27 cellular contexts compared by ENCODE assay signal in the genomic region with DNA sequence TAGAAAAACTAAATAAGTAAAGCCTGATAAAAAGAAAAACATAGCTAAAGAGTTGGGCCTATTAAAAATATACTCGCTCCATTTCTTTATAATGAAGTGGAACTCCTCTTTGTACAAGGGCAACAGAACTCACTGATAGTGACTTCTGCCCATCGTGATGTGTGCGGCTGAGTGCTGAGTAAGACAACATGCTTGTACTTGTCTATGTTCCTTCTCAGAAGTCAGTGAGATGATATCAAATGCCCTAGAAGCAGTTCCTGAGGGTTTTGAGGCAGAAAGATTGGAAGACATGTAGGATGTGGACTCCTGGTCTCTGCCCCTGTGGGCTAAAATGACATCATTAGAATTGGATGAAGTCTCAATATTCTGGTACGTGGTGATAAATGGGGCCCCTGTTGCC.
DNase-seq lines count a peak whose midpoint lies in the region; ATAC-seq, FAIRE-seq and TF ChIP-seq lines count a peak whose summit lies in the region.
"Had no signal": no experiment of that assay in that cellular context is flagged by ENCODE, and none has a peak within 500 bp of the region (broad histone marks: within the 10 kb centered on the region; RNA-seq: fewer than 3 reads in every experiment).

No MANE protein-coding gene starts in this region.

- no peaks in the 10 kb centered on the region for H3K27me3 Mint-ChIP-seq in MCF 10A (ENCODE audit: insufficient read depth, unreplicated experiment)

- peak overlapping the region; percentile 97 for H3K27ac Mint-ChIP-seq in MCF 10A (ENCODE audit: low read depth, unreplicated experiment)
- H3K27ac Mint-ChIP-seq: GM23338, H9 had no signal

- no peak for TF ChIP-seq EP300 in suprapubic skin (IDR thresholded peaks at IDR 0.05)

- no TSS peak for BruUV-seq in MCF 10A (replicated peaks; lab: Mats Ljungman, UMichigan)

- in situ Hi-C loops in ACHN (cut with HindIII; ENCODE audit: low pct_ligation_motif_present, low pct_unique_long_range_greater_than_20kb, low sequenced_read_pairs) = no loop called here

- peak; percentile 74 for DNase-seq in MCF 10A (ENCODE audit: unreplicated experiment)
- DNase-seq in breast epithelium (ENCODE audit: low spot score in 2 of 2) = no peak
- peak; percentile 97 for DNase-seq in bronchial epithelial cell (ENCODE audit: low read depth)
- peak; percentile 85 to 95 for DNase-seq in foreskin keratinocyte
- DNase-seq in suprapubic skin (ENCODE audit: low spot score in 2 of 2) = no peak
- DNase-seq in NCI-H128 (lab: John Stamatoyannopoulos, UW; ENCODE audit: unreplicated experiment) = no peak
- DNase-seq in heart right ventricle = no peak
- no peak for DNase-seq in ACHN
- DNase-seq: Calu3, DMS153, DND-41, H9, IMR-90, NCI-H1092, NCI-H1436, NCI-H187, NCI-H2081 treated with DMSO at 0.1 percent for 48 hours, NCI-H2171, NCI-H226, NCI-H510A, NCI-H69, Peyer's patch, SJCRH30 had no signal

- H3K9me3 ChIP-seq in breast epithelium = no peaks in the 10 kb centered on the region
- no peaks in the 10 kb centered on the region for H3K9me3 ChIP-seq in suprapubic skin
- no peaks in the 10 kb centered on the region for H3K9me3 ChIP-seq in heart right ventricle
- H3K9me3 ChIP-seq: Peyer's patch, SJCRH30 had no signal

- ATAC-seq in foreskin keratinocyte = peak; percentile 85
- no peak for ATAC-seq in heart right ventricle
- ATAC-seq: GM23338, SK-N-SH treated with all-trans-retinoic acid at 6 μM for 48 hours had no signal

- FAIRE-seq in bronchial epithelial cell (lab: Jason Lieb, UNC) = peak; percentile 43

- H3K27ac ChIP-seq in breast epithelium = no peak overlapping the region
- peak overlapping the region; percentile 51 for H3K27ac ChIP-seq in foreskin keratinocyte
- H3K27ac ChIP-seq in suprapubic skin = peak overlapping the region; percentile 76
- no peak overlapping the region for H3K27ac ChIP-seq in heart right ventricle
- H3K27ac ChIP-seq: 22Rv1, KMS-11, Peyer's patch, SJCRH30 had no signal

- peaks cover 40% of the 10 kb centered on the region for H3K4me1 Mint-ChIP-seq in MCF 10A (ENCODE audit: insufficient read depth, unreplicated experiment)

- H3K9me3 Mint-ChIP-seq in MCF 10A (ENCODE audit: unreplicated experiment) = no peaks in the 10 kb centered on the region
- H3K9me3 Mint-ChIP-seq: GM23338, H9 had no signal

- H3K4me1 ChIP-seq in breast epithelium = no peaks in the 10 kb centered on the region
- peaks cover 53% of the 10 kb centered on the region for H3K4me1 ChIP-seq in foreskin keratinocyte
- H3K4me1 ChIP-seq in suprapubic skin = peaks cover 25% of the 10 kb centered on the region
- peaks cover 0 to 2% (median 0%) of the 10 kb centered on the region in 9 donors for H3K4me1 ChIP-seq in heart right ventricle
- H3K4me1 ChIP-seq: Peyer's patch had no signal

- no peak for TF ChIP-seq CTCF in MCF 10A (IDR thresholded peaks at IDR 0.05; ENCODE audit: unreplicated experiment)
- no peak for TF ChIP-seq CTCF in breast epithelium (IDR thresholded peaks at IDR 0.05)
- no peak for TF ChIP-seq CTCF in bronchial epithelial cell (IDR thresholded peaks at IDR 0.05; ENCODE audit: insufficient read depth, low read length, severe bottlenecking)
- no peak for TF ChIP-seq CTCF in foreskin keratinocyte (conservative IDR thresholded peaks at IDR 0.05)
- TF ChIP-seq CTCF in suprapubic skin (IDR thresholded peaks at IDR 0.05) = no peak
- no peak for TF ChIP-seq CTCF in heart right ventricle (IDR thresholded peaks at IDR 0.05)

- TF ChIP-seq POLR2A in breast epithelium (IDR thresholded peaks at IDR 0.05) (no peak), suprapubic skin (IDR thresholded peaks at IDR 0.05) (no peak)

- POLR2A ChIA-PET in MCF 10A (lab: Yijun Ruan, JAX) = interaction anchor here (0.5 to 1.5 kb wide), 9 partner anchors 10 to 707 kb away, joined by 3 to 8 read pairs (median 4); partner anchors contain the start of genes UGT1A5 and USP40

- CTCF ChIA-PET in MCF 10A (lab: Yijun Ruan, JAX) = interaction anchor here (0.8 to 0.9 kb wide), 2 partner anchors 72 to 441 kb away, joined by 3 to 4 read pairs; no protein-coding TSS in a partner anchor

- H3K27me3 ChIP-seq in breast epithelium (no peaks in the 10 kb centered on the region), bronchial epithelial cell (ENCODE audit: control insufficient read depth, insufficient read depth, low read length) (no peaks in the 10 kb centered on the region), foreskin keratinocyte (no peaks in the 10 kb centered on the region), suprapubic skin (no peaks in the 10 kb centered on the region), heart right ventricle (no peaks in the 10 kb centered on the region)
- H3K27me3 ChIP-seq: Peyer's patch, SJCRH30 had no signal

- H3K4me3 Mint-ChIP-seq in MCF 10A (ENCODE audit: unreplicated experiment) = peak overlapping the region; percentile 17
- H3K4me3 Mint-ChIP-seq: GM23338, H9 had no signal

- H3K4me3 ChIP-seq in breast epithelium (no peak overlapping the region), bronchial epithelial cell (ENCODE audit: low read depth, low read length) (no peak overlapping the region), suprapubic skin (no peak overlapping the region), heart right ventricle (no peak overlapping the region)
- H3K4me3 ChIP-seq: GM23338, Peyer's patch, SJCRH30 had no signal

- 80% methylated on average over 4 of the region's 4 CpGs for WGBS in suprapubic skin
- 96 to 97% methylated on average over 4 of the region's 4 CpGs for whole genome bisulfite sequencing in heart right ventricle, 2 donors

- H3K36me3 ChIP-seq in breast epithelium = no peaks in the 10 kb centered on the region
- peaks cover under 1% of the 10 kb centered on the region for H3K36me3 ChIP-seq in bronchial epithelial cell (ENCODE audit: control insufficient read depth, insufficient read depth, low read length)
- peaks cover 32% of the 10 kb centered on the region for H3K36me3 ChIP-seq in suprapubic skin
- peaks cover 0 to 96% (median 56%) of the 10 kb centered on the region in 9 donors for H3K36me3 ChIP-seq in heart right ventricle

- intact Hi-C loops in MCF 10A (cut with micrococcal nuclease) = loop anchor here (10.0 kb wide), 1 partner anchor 62 kb away; no protein-coding TSS in a partner anchor
- intact Hi-C loops in breast epithelium (cut with DNase I; ENCODE audit: low total_unique reads) = no loop called here
- intact Hi-C loops in heart right ventricle (cut with DNase I) = no loop called here

- peaks cover 35% of the 10 kb centered on the region for H3K36me3 Mint-ChIP-seq in MCF 10A (ENCODE audit: insufficient read depth, unreplicated experiment)

Comparison
In these comparisons a context has a peak if more than half of its experiments do, and no peak if none do; other contexts are left out.
1. DNase-seq: peak in MCF 10A (single experiment), bronchial epithelial cell (single experiment) and foreskin keratinocyte (2 of 2); none in breast epithelium (0 of 2), suprapubic skin (0 of 2), NCI-H128 (single experiment), heart right ventricle (0 of 2) and ACHN (single experiment).
2. H3K27ac ChIP-seq: peak in foreskin keratinocyte (single experiment) and suprapubic skin (single experiment); none in breast epithelium (0 of 2) and heart right ventricle (0 of 10).